27 cellular contexts compared by ENCODE assay signal in genomic region chr5:90981177-90981576, GRCh38.
"Had no signal": no experiment of that assay in that cellular context is flagged by ENCODE, and none has a peak within 500 bp of the region (broad histone marks: within the 10 kb centered on the region; RNA-seq: fewer than 3 reads in every experiment).

No MANE protein-coding gene starts in this region.

- ATAC-seq: naive thymus-derived CD8-positive, alpha-beta T cell; pancreas; right cardiac atrium; right lobe of liver; stimulated activated effector memory CD8-positive, alpha-beta T cell treated with anti-CD3 and anti-CD28 coated beads, Interleukin-12 subunit alpha, Interleukin-12 subunit beta, amount 100 ng/mL, for 72 hours; stimulated activated naive B cell treated with anti-CD40 and anti-IgM and Interleukin-4, amounts not matched to agents 10 μg/mL and 1 μg/mL and 100 μg/mL, for 72 hours; upper lobe of right lung had no signal

- H3K36me3 Mint-ChIP-seq: naive thymus-derived CD8-positive, alpha-beta T cell; natural killer cell treated with Interleukin-12 subunit alpha and Interleukin-12 subunit beta and Interleukin-15 and Interleukin-18, amount 100 ng/mL, for 72 hours; stimulated activated effector memory CD8-positive, alpha-beta T cell treated with anti-CD3 and anti-CD28 coated beads, Interleukin-12 subunit alpha, Interleukin-12 subunit beta, amount 100 ng/mL, for 72 hours; stimulated activated naive B cell treated with anti-CD40 and anti-IgM and Interleukin-4, amounts not matched to agents 10 μg/mL and 1 μg/mL and 100 μg/mL, for 72 hours; type B pancreatic cell had no signal

- H3K9me3 Mint-ChIP-seq: naive thymus-derived CD8-positive, alpha-beta T cell; natural killer cell treated with Interleukin-12 subunit alpha and Interleukin-12 subunit beta and Interleukin-15 and Interleukin-18, amount 100 ng/mL, for 72 hours; nephron progenitor cell; neural crest cell; stimulated activated effector memory CD8-positive, alpha-beta T cell treated with anti-CD3 and anti-CD28 coated beads, Interleukin-12 subunit alpha, Interleukin-12 subunit beta, amount 100 ng/mL, for 72 hours; stimulated activated naive B cell treated with anti-CD40 and anti-IgM and Interleukin-4, amounts not matched to agents 10 μg/mL and 1 μg/mL and 100 μg/mL, for 72 hours; stimulated activated naive CD8-positive, alpha-beta T cell treated with anti-CD3 and anti-CD28 coated beads, Interleukin-15, Interleukin-2, amounts not matched to agents 100 ng/mL and 50 ng/mL, for 24 hours; type B pancreatic cell had no signal

- H3K4me1 ChIP-seq: pancreas, prostate gland, right lobe of liver, sigmoid colon, stomach, tibial nerve, upper lobe of right lung had no signal

- H3K4me1 Mint-ChIP-seq: naive thymus-derived CD8-positive, alpha-beta T cell; neural crest cell; stimulated activated effector memory CD8-positive, alpha-beta T cell treated with anti-CD3 and anti-CD28 coated beads, Interleukin-12 subunit alpha, Interleukin-12 subunit beta, amount 100 ng/mL, for 72 hours; stimulated activated naive B cell treated with anti-CD40 and anti-IgM and Interleukin-4, amounts not matched to agents 10 μg/mL and 1 μg/mL and 100 μg/mL, for 72 hours had no signal

- H3K27ac ChIP-seq: neutrophil, pancreas, prostate gland, right lobe of liver, sigmoid colon, stomach, thoracic aorta, thyroid gland, tibial nerve, upper lobe of right lung, uterus had no signal

- H3K4me3 ChIP-seq: pancreas, prostate gland, right lobe of liver, sigmoid colon, stomach, thoracic aorta, thyroid gland, tibial nerve, upper lobe of right lung, uterus had no signal

- H3K36me3 ChIP-seq: neutrophil, pancreas, prostate gland, right lobe of liver, sigmoid colon, stomach, thoracic aorta, thyroid gland, tibial nerve, upper lobe of right lung, uterus had no signal

- DNase-seq: naive thymus-derived CD8-positive, alpha-beta T cell; nephron progenitor cell; nucleus accumbens; pancreas; right cardiac atrium; right lobe of liver; sigmoid colon; small intestine; stimulated activated CD4-positive, alpha-beta T cell treated with anti-CD3 and anti-CD28 coated beads, Interleukin-15, amount 100 ng/mL, for 24 hours; stimulated activated CD4-positive, alpha-beta T cell treated with anti-CD3 and anti-CD28 coated beads, Interleukin-2, amount 100 ng/mL, for 24 hours; stimulated activated CD4-positive, alpha-beta T cell treated with anti-CD3 and anti-CD28 coated beads, Interleukin-2, amount 100 ng/mL, for 48 hours; stimulated activated CD4-positive, alpha-beta T cell treated with anti-CD3 and anti-CD28 coated beads, Interleukin-4, amount 100 ng/mL, for 24 hours; stimulated activated naive B cell treated with anti-CD40 and anti-IgM and Interleukin-4, amounts not matched to agents 10 μg/mL and 1 μg/mL and 100 μg/mL, for 72 hours; stimulated activated naive CD4-positive, alpha-beta T cell treated with Interleukin-2 at 50 U/mL for 16 hours; stomach; thyroid gland; upper lobe of right lung; uterus had no signal

- H3K27ac Mint-ChIP-seq: naive thymus-derived CD8-positive, alpha-beta T cell; natural killer cell treated with Interleukin-12 subunit alpha and Interleukin-12 subunit beta and Interleukin-15 and Interleukin-18, amount 100 ng/mL, for 72 hours; nephron progenitor cell; stimulated activated effector memory CD8-positive, alpha-beta T cell treated with anti-CD3 and anti-CD28 coated beads, Interleukin-12 subunit alpha, Interleukin-12 subunit beta, amount 100 ng/mL, for 72 hours; stimulated activated naive B cell treated with anti-CD40 and anti-IgM and Interleukin-4, amounts not matched to agents 10 μg/mL and 1 μg/mL and 100 μg/mL, for 72 hours; stimulated activated naive CD8-positive, alpha-beta T cell treated with anti-CD3 and anti-CD28 coated beads, Interleukin-15, Interleukin-2, amounts not matched to agents 100 ng/mL and 50 ng/mL, for 24 hours; type B pancreatic cell had no signal

- FAIRE-seq: pancreas, small intestine had no signal

- H3K27me3 ChIP-seq: neutrophil, pancreas, right lobe of liver, sigmoid colon, stomach, thyroid gland, tibial nerve, upper lobe of right lung, uterus had no signal

- H3K27me3 Mint-ChIP-seq: natural killer cell treated with Interleukin-12 subunit alpha and Interleukin-12 subunit beta and Interleukin-15 and Interleukin-18, amount 100 ng/mL, for 72 hours; stimulated activated naive B cell treated with anti-CD40 and anti-IgM and Interleukin-4, amounts not matched to agents 10 μg/mL and 1 μg/mL and 100 μg/mL, for 72 hours; type B pancreatic cell had no signal

- H3K9me3 ChIP-seq: neutrophil, pancreas, prostate gland, right lobe of liver, sigmoid colon, stomach, thoracic aorta, thyroid gland, tibial nerve, upper lobe of right lung, uterus had no signal

- H3K4me3 Mint-ChIP-seq: naive thymus-derived CD8-positive, alpha-beta T cell; natural killer cell treated with Interleukin-12 subunit alpha and Interleukin-12 subunit beta and Interleukin-15 and Interleukin-18, amount 100 ng/mL, for 72 hours; nephron progenitor cell; neural crest cell; stimulated activated effector memory CD8-positive, alpha-beta T cell treated with anti-CD3 and anti-CD28 coated beads, Interleukin-12 subunit alpha, Interleukin-12 subunit beta, amount 100 ng/mL, for 72 hours; stimulated activated naive B cell treated with anti-CD40 and anti-IgM and Interleukin-4, amounts not matched to agents 10 μg/mL and 1 μg/mL and 100 μg/mL, for 72 hours; stimulated activated naive CD8-positive, alpha-beta T cell treated with anti-CD3 and anti-CD28 coated beads, Interleukin-15, Interleukin-2, amounts not matched to agents 100 ng/mL and 50 ng/mL, for 24 hours; type B pancreatic cell had no signal
